In genomic region chr10:91198781-91199180, GRCh38 we compare ENCODE assay signal across 10 cellular contexts. TPM values are rescaled to one million over a fixed set of nuclear protein-coding genes. Genes with fewer than 3 reads are reported as not detected.
DNase-seq lines count a peak whose midpoint lies in the region; ATAC-seq and TF ChIP-seq lines count a peak whose summit lies in the region.
"Had no signal": no experiment of that assay in that cellular context is flagged by ENCODE, and none has a peak within 500 bp of the region (broad histone marks: within the 10 kb centered on the region; RNA-seq: fewer than 3 reads in every experiment).

No MANE protein-coding gene starts in this region.

- H3K4me1 ChIP-seq in adrenal gland (replicated peaks in 1 of 2) (peaks cover 12 to 32% of the 10 kb centered on the region in 2 donors), GM23338 (ENCODE audit: insufficient read depth) (no peaks in the 10 kb centered on the region; the same call in 1 of the 2 replicates)

- H3F3A ChIP-seq in GM23338 (replicated peaks; ENCODE audit: low read depth), result no peaks in the 10 kb centered on the region

- intact Hi-C loops in CD14-positive monocyte (cut with micrococcal nuclease), result loop anchor here (2.0 to 5.0 kb wide), 2 partner anchors 22 to 36 kb away; partner anchors contain the start of gene PCGF5 (in 1 of the 2)
- intact Hi-C loops in adrenal gland (cut with DNase I), result no loop called here

- H3K27me3 Mint-ChIP-seq in CD14-positive monocyte (ENCODE audit: low read depth in 3 of 3) (peaks cover 0 to 2% (median 0%) of the 10 kb centered on the region in 3 donors), GM23338 (ENCODE audit: insufficient read depth, low read depth, poor library complexity) (peaks cover 1% of the 10 kb centered on the region)

- H3K36me3 ChIP-seq in adrenal gland (replicated peaks in 1 of 2) (no peaks in the 10 kb centered on the region), GM23338 (ENCODE audit: insufficient read depth) (no peaks in the 10 kb centered on the region)

- H3K27ac Mint-ChIP-seq in CD14-positive monocyte (peak overlapping the region; percentile 84 to 92 (median 89)), GM23338 (no peak overlapping the region)

- H2AFZ ChIP-seq in GM23338, result no peak overlapping the region

- H3K4me3 Mint-ChIP-seq in CD14-positive monocyte (peak overlapping the region; percentile 0 to 52), GM23338 (no peak overlapping the region)

- no peaks in the 10 kb centered on the region for H3K9me3 ChIP-seq in adrenal gland (replicated peaks in 1 of 3)

- H3K9me2 ChIP-seq in GM23338 (ENCODE audit: insufficient read depth), result 0 out of 2 replicates have a peak, but pooled peaks cover 9% of the 10 kb centered on the region

- H3K4me3 ChIP-seq in adrenal gland (no peak overlapping the region), GM23338 (no peak overlapping the region)

- H3K4me1 Mint-ChIP-seq in CD14-positive monocyte, result peaks cover 37% of the 10 kb centered on the region
- peaks cover 3% of the 10 kb centered on the region; the same call in 1 of the 3 replicates for H3K4me1 Mint-ChIP-seq in GM23338

- H3K36me3 Mint-ChIP-seq in CD14-positive monocyte, result peaks cover 0 to 4% of the 10 kb centered on the region in 2 donors
- no peaks in the 10 kb centered on the region for H3K36me3 Mint-ChIP-seq in GM23338 (ENCODE audit: low read depth)

- H3K4me2 ChIP-seq in GM23338, result no peak overlapping the region

- 24 to 50% (median 33%) methylated on average over 1 of the region's 1 CpG for WGBS in adrenal gland, 4 donors

- ATAC-seq in GM19395 (IDR thresholded peaks at IDR 0.05; ENCODE audit: unreplicated experiment) (peak; percentile 83), HG03439 (IDR thresholded peaks at IDR 0.05; ENCODE audit: unreplicated experiment) (peak; percentile 79), GM23338 (no peak)

- H4K20me1 ChIP-seq in GM23338 (replicated peaks; ENCODE audit: insufficient read depth), result no peaks in the 10 kb centered on the region

- H3K9me3 Mint-ChIP-seq in CD14-positive monocyte (peaks cover 0 to 2% (median 0%) of the 10 kb centered on the region in 7 donors), GM23338 (no peaks in the 10 kb centered on the region)

- no peak for TF ChIP-seq CTCF in CD14-positive monocyte (IDR thresholded peaks at IDR 0.05)
- no peak for TF ChIP-seq CTCF in adrenal gland (IDR thresholded peaks at IDR 0.05)
- TF ChIP-seq CTCF in GM23338 (conservative IDR thresholded peaks at IDR 0.05; ENCODE audit: low read depth in 2 of 2), result no peak

- no peaks in the 10 kb centered on the region for H3K79me2 ChIP-seq in GM23338 (replicated peaks; ENCODE audit: insufficient read depth)

- H3K27me3 ChIP-seq in adrenal gland (no peaks in the 10 kb centered on the region), GM23338 (ENCODE audit: insufficient read depth) (no peaks in the 10 kb centered on the region)

- H3K27ac ChIP-seq in adrenal gland (peak overlapping the region in 4 of 5 donors; percentile 25 to 63 (median 52)), GM23338 (ENCODE audit: low read depth) (no peak overlapping the region)
- H3K27ac ChIP-seq: epithelial cell of prostate, HL-60 had no signal

- no peak for TF ChIP-seq POLR2A in adrenal gland (IDR thresholded peaks at IDR 0.05)

- DNase-seq in CD14-positive monocyte (ENCODE audit: low spot score), result peak; percentile 53
- DNase-seq in adrenal gland, result peak in 2 of 7 donors; percentile 46 to 57
- peak; percentile 42 to 56 for DNase-seq in lung microvascular endothelial cell (ENCODE audit: low read depth in 2 of 2)
- no peak for DNase-seq in GM23338 (ENCODE audit: low spot score)
- no peak for DNase-seq in NCI-H82 treated with DMSO at 0.1 percent for 48 hours (lab: John Stamatoyannopoulos, UW; ENCODE audit: unreplicated experiment)
- DNase-seq in stimulated activated CD8-positive, alpha-beta memory T cell treated with anti-CD3 and anti-CD28 coated beads, Interleukin-4, amount 100 ng/mL, for 48 hours, result no peak

TF ChIP-seq in GM23338, 12 proteins besides CTCF, POLR2A, EP300 and RAD21:
- TF ChIP-seq EZH2 (IDR thresholded peaks at IDR 0.05; ENCODE audit: low read depth, unreplicated experiment) (no peak), CREB1 (CRISPR knock-in tag; IDR thresholded peaks at IDR 0.05; ENCODE audit: low read depth) (no peak), ZNF114 (CRISPR knock-in tag; IDR thresholded peaks at IDR 0.05) (no peak), NANOG (IDR thresholded peaks at IDR 0.05; ENCODE audit: borderline replicate concordance) (no peak), STAT1 (IDR thresholded peaks at IDR 0.05; ENCODE audit: unreplicated experiment) (no peak), ZNF462 (CRISPR knock-in tag; IDR thresholded peaks at IDR 0.05) (no peak), EZH2phosphoT487 (IDR thresholded peaks at IDR 0.05; ENCODE audit: unreplicated experiment) (no peak), JUNB (IDR thresholded peaks at IDR 0.05; ENCODE audit: unreplicated experiment) (no peak), POLR2AphosphoS5 (IDR thresholded peaks at IDR 0.05; ENCODE audit: low read depth) (no peak)

RNA-seq across cellular contexts. Expression of gene PCGF5, which starts 21.7 kb away (rescaled TPM):
- 10 to 100 TPM; 58.7 to 80.3 TPM for polyA plus RNA-seq in CD14-positive monocyte
- 100 to 1,000 TPM in 1 of 8 donors, 10 to 100 TPM in 7; 51.0 to 101 (median 80.5) TPM for total RNA-seq in adrenal gland
- 100 to 1,000 TPM in 1 of 3 donors, 10 to 100 TPM in 2; 22.6 to 145 (median 30.2) TPM for polyA plus RNA-seq in adrenal gland
- 28.5 and 30.2 TPM in 2 replicates for total RNA-seq in lung microvascular endothelial cell
- 6.5 and 7.7 TPM in 2 replicates for total RNA-seq in GM23338 (2014; rRNA removed; shearing (Covaris generic))
- polyA plus RNA-seq in GM23338 (2016; fragmentation: Nextera tagmentation; extraction: Ambion mirVana), result 8.7 and 9.0 TPM in 2 replicates

Comparison
In these comparisons a context has a peak if more than half of its experiments do, and no peak if none do; other contexts are left out.
1. DNase-seq: peak in CD14-positive monocyte (single experiment) and lung microvascular endothelial cell (2 of 2); none in GM23338 (single experiment), NCI-H82 treated with DMSO at 0.1 percent for 48 hours (single experiment) and stimulated activated CD8-positive, alpha-beta memory T cell treated with anti-CD3 and anti-CD28 coated beads, Interleukin-4, amount 100 ng/mL, for 48 hours (single experiment).
2. intact Hi-C loops: an anchor here in CD14-positive monocyte (2.0 to 5.0 kb wide); none called in adrenal gland.